Comparison of ENCODE assay signal across 7 cellular contexts in genomic region chr12:110613422-110613770, GRCh38. TPM values are rescaled to one million over a fixed set of nuclear protein-coding genes. Genes with fewer than 3 reads are reported as not detected.
A peak's percentile ranks its signal among the peaks of the same experiment; 100 is the strongest.
DNase-seq lines count a peak whose midpoint lies in the region; ATAC-seq and TF ChIP-seq lines count a peak whose summit lies in the region.
"Not testable (repeated sequence)": the region's sequence is repeated elsewhere in the genome, so short reads cannot be mapped to it uniquely, and the experiment has no call there.

No MANE protein-coding gene starts in this region.

- not testable (repeated sequence) for TF ChIP-seq POLR2A in gastrocnemius medialis (IDR thresholded peaks at IDR 0.05)

- peaks cover 21% of the 10 kb centered on the region for H3K4me1 Mint-ChIP-seq in activated T-cell treated with anti-CD3 and anti-CD28 coated beads, Interleukin-2, amount 50 U/mL, for 24 hours (ENCODE audit: low read depth)

- H3K27me3 ChIP-seq in NT2/D1 (ENCODE audit: insufficient read depth, insufficient read length); heart right ventricle; mononuclear cell (ENCODE audit: insufficient read depth, low read length); gastrocnemius medialis: not testable (repeated sequence)

- TF ChIP-seq CTCF in GM12865 (IDR thresholded peaks at IDR 0.05; ENCODE audit: insufficient read depth, low read depth, low read length, missing control alignments); choroid plexus epithelial cell (conservative IDR thresholded peaks at IDR 0.05; ENCODE audit: low read depth, low read length); heart right ventricle (IDR thresholded peaks at IDR 0.05); gastrocnemius medialis (IDR thresholded peaks at IDR 0.05 in 4 of 5, conservative IDR thresholded peaks at IDR 0.05 in 1 of 5): not testable (repeated sequence)

- H3K4me3 Mint-ChIP-seq in activated T-cell treated with anti-CD3 and anti-CD28 coated beads, Interleukin-2, amount 50 U/mL, for 24 hours, result peak overlapping the region; percentile 85

- in situ Hi-C loops in gastrocnemius medialis (cut with MboI; ENCODE audit: low sequenced_read_pairs in 4 of 4), result loop anchor here in 3 of 4 donors (10.0 kb wide), 2 partner anchors 81 to 271 kb away; no protein-coding TSS in a partner anchor

- H3K4me3 ChIP-seq in GM12865 (ENCODE audit: low read depth, low read length) (peak overlapping the region; percentile 76), NT2/D1 (ENCODE audit: insufficient read length, low read depth) (peak overlapping the region; percentile 94), choroid plexus epithelial cell (ENCODE audit: low read depth, low read length) (peak overlapping the region; percentile 95), heart right ventricle (peak overlapping the region; percentile 50 to 86 (median 72)), mononuclear cell (ENCODE audit: low read length) (peak overlapping the region; percentile 50), gastrocnemius medialis (peak overlapping the region; percentile 67 to 94 (median 86))

- not testable (repeated sequence) for H3K36me3 Mint-ChIP-seq in activated T-cell treated with anti-CD3 and anti-CD28 coated beads, Interleukin-2, amount 50 U/mL, for 24 hours (ENCODE audit: low read depth)

- not testable (repeated sequence) for H3K9me3 Mint-ChIP-seq in activated T-cell treated with anti-CD3 and anti-CD28 coated beads, Interleukin-2, amount 50 U/mL, for 24 hours

- H3K27ac Mint-ChIP-seq in activated T-cell treated with anti-CD3 and anti-CD28 coated beads, Interleukin-2, amount 50 U/mL, for 24 hours, result peak overlapping the region; percentile 92

- peak overlapping the region; percentile 68 for H3K9ac ChIP-seq in NT2/D1 (ENCODE audit: insufficient read length, low read depth)

- ATAC-seq in heart right ventricle (peak in 1 of 8 donors; percentile 15), gastrocnemius medialis (peak in 1 of 2 donors; percentile 3)

- intact Hi-C loops in heart right ventricle (cut with DNase I), result loop anchor here (5.0 to 10.0 kb wide), 7 partner anchors 79 to 274 kb away; no protein-coding TSS in a partner anchor
- intact Hi-C loops in gastrocnemius medialis (cut with DNase I; ENCODE audit: low total_unique reads), result loop anchor here (5.0 to 10.0 kb wide), 3 partner anchors 111 to 271 kb away; partner anchors contain the start of genes RAD9B and VPS29

- not testable (repeated sequence) for H3K4me1 ChIP-seq in NT2/D1 (ENCODE audit: insufficient read depth, insufficient read length)
- H3K4me1 ChIP-seq in heart right ventricle (peaks cover 0 to 19% (median 7%) of the 10 kb centered on the region in 9 donors), mononuclear cell (ENCODE audit: insufficient read depth, low read length) (peaks cover 44% of the 10 kb centered on the region), gastrocnemius medialis (peaks cover 10 to 12% of the 10 kb centered on the region in 2 donors)

- not testable (repeated sequence) for DNase-seq in GM12865 (ENCODE audit: low read depth); NT2/D1 (ENCODE audit: low read depth, low spot score); activated T-cell treated with anti-CD3 and anti-CD28 coated beads, Interleukin-2, amount 50 U/mL, for 24 hours; choroid plexus epithelial cell (ENCODE audit: low read depth); heart right ventricle; gastrocnemius medialis

- H3K9me3 ChIP-seq in NT2/D1 (ENCODE audit: insufficient read depth, low read length); heart right ventricle; mononuclear cell (ENCODE audit: low read depth, low read length); gastrocnemius medialis: not testable (repeated sequence)

- 64 to 66% methylated on average over 12 of the region's 12 CpGs for WGBS in heart right ventricle, 2 donors

- peak overlapping the region in 8 of 10 donors; percentile 52 to 88 (median 77) for H3K27ac ChIP-seq in heart right ventricle
- peak overlapping the region; percentile 55 to 82 (median 70) for H3K27ac ChIP-seq in gastrocnemius medialis

- H3K27me3 Mint-ChIP-seq in activated T-cell treated with anti-CD3 and anti-CD28 coated beads, Interleukin-2, amount 50 U/mL, for 24 hours, result not testable (repeated sequence)

- not testable (repeated sequence) for H3K36me3 ChIP-seq in NT2/D1 (ENCODE audit: insufficient read depth, insufficient read length, low read length); gastrocnemius medialis
- peaks cover 0 to 11% (median 0%) of the 10 kb centered on the region in 9 donors for H3K36me3 ChIP-seq in heart right ventricle

RNA-seq across cellular contexts. Expression of gene TCTN1, which starts 0.5 kb away (rescaled TPM):
- 10 to 100 TPM; 14.2 to 31.9 (median 25.2) TPM for total RNA-seq in heart right ventricle
- 10 to 100 TPM; 16.2 to 49.6 TPM for polyA plus RNA-seq in heart right ventricle
- 7.9 TPM for total RNA-seq in mononuclear cell
- 10 to 100 TPM in 3 of 4 donors, 1 to 10 TPM in 1; 4.7 to 30.8 (median 22.7) TPM for total RNA-seq in gastrocnemius medialis

RNA-seq across cellular contexts. Expression of gene PPTC7, which starts 30.3 kb away (rescaled TPM):
- 100 to 1,000 TPM in 1 of 10 donors, 10 to 100 TPM in 9; 66.0 to 162 (median 79.4) TPM for total RNA-seq in heart right ventricle
- polyA plus RNA-seq in heart right ventricle, result 10 to 100 TPM; 18.9 to 20.4 TPM
- total RNA-seq in mononuclear cell, result 56.8 TPM
- 10 to 100 TPM; 27.6 to 85.8 (median 58.4) TPM for total RNA-seq in gastrocnemius medialis
